10 cellular contexts compared by ENCODE assay signal in the genomic region with DNA sequence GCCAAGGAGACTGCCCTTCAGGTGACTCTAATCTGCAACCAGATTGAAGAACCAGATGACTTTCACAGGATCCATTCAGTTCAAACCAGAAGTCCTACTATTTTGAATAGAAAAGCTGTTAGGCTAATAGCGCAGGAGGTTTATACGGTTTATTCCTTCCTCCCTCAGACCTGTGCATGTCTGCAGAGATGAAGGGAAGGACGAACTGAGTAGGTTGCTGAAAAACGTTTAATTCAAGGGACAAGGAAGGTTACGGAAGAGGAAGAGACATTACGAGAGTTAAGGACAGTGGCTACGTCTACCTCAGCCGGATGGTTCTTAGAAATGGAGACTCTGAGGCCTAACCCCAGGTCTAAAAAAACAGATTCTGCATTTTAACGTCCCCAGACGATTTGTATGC. TPM values are rescaled to one million over a fixed set of nuclear protein-coding genes. Genes with fewer than 3 reads are reported as not detected.
DNase-seq lines count a peak whose midpoint lies in the region; ATAC-seq, FAIRE-seq and TF ChIP-seq lines count a peak whose summit lies in the region.
"Had no signal": no experiment of that assay in that cellular context is flagged by ENCODE, and none has a peak within 500 bp of the region (broad histone marks: within the 10 kb centered on the region; RNA-seq: fewer than 3 reads in every experiment).

No MANE protein-coding gene starts in this region.

- peak overlapping the region; percentile 75 for H3K4me3 Mint-ChIP-seq in memory B cell
- no peak overlapping the region for H3K4me3 Mint-ChIP-seq in activated T-helper 2 cell treated with anti-CD3 and anti-CD28 coated beads, Interferon-gamma antibody, Interleukin-2, Interleukin-4, amounts not matched to agents 10 μg/mL and 5 μg/mL and 100 μg/mL, durations not matched to agents 14 hours and 24 hours and 36 hours (ENCODE audit: low read depth)
- H3K4me3 Mint-ChIP-seq: stimulated activated effector memory CD8-positive, alpha-beta T cell treated with anti-CD3 and anti-CD28 coated beads, Interleukin-12 subunit alpha, Interleukin-12 subunit beta, amount 100 ng/mL, for 72 hours had no signal

- intact Hi-C loops in activated T-helper 2 cell treated with anti-CD3 and anti-CD28 coated beads, Interferon-gamma antibody, Interleukin-2, Interleukin-4, amounts not matched to agents 10 μg/mL and 5 μg/mL and 100 μg/mL, durations not matched to agents 14 hours and 24 hours and 36 hours (cut with micrococcal nuclease): no loop called here

- in situ Hi-C loops in astrocyte of the cerebellum (cut with HindIII; ENCODE audit: low sequenced_read_pairs): no loop called here

- no peaks in the 10 kb centered on the region for H3K27me3 Mint-ChIP-seq in memory B cell
- no peaks in the 10 kb centered on the region for H3K27me3 Mint-ChIP-seq in activated T-helper 2 cell treated with anti-CD3 and anti-CD28 coated beads, Interferon-gamma antibody, Interleukin-2, Interleukin-4, amounts not matched to agents 10 μg/mL and 5 μg/mL and 100 μg/mL, durations not matched to agents 14 hours and 24 hours and 36 hours (ENCODE audit: low read depth)

- TF ChIP-seq CTCF in AG04450 (IDR thresholded peaks at IDR 0.05; ENCODE audit: low read depth, low read length) (no peak), astrocyte of the cerebellum (IDR thresholded peaks at IDR 0.05; ENCODE audit: low read depth, low read length, missing control alignments) (no peak)

- H3K9me3 Mint-ChIP-seq in memory B cell: no peaks in the 10 kb centered on the region
- H3K9me3 Mint-ChIP-seq in activated T-helper 2 cell treated with anti-CD3 and anti-CD28 coated beads, Interferon-gamma antibody, Interleukin-2, Interleukin-4, amounts not matched to agents 10 μg/mL and 5 μg/mL and 100 μg/mL, durations not matched to agents 14 hours and 24 hours and 36 hours: no peaks in the 10 kb centered on the region
- H3K9me3 Mint-ChIP-seq: stimulated activated effector memory CD8-positive, alpha-beta T cell treated with anti-CD3 and anti-CD28 coated beads, Interleukin-12 subunit alpha, Interleukin-12 subunit beta, amount 100 ng/mL, for 72 hours had no signal

- ATAC-seq in memory B cell (ENCODE audit: low read depth) (no peak), GM18873 (IDR thresholded peaks at IDR 0.05; ENCODE audit: low FRiP score, unreplicated experiment) (no peak)

- H3K4me3 ChIP-seq in AG04450 (ENCODE audit: low read depth, low read length): peak overlapping the region; percentile 98
- H3K4me3 ChIP-seq in astrocyte of the cerebellum (ENCODE audit: low read depth, low read length): peak overlapping the region; percentile 85

- POLR2A ChIA-PET in AG04450 (lab: Yijun Ruan, JAX): interaction anchor here (1.4 to 2.2 kb wide), 2 partner anchors 10 to 78 kb away, joined by 4 to 13 read pairs; a partner anchor contains a TSS

- H3K4me1 Mint-ChIP-seq in memory B cell: peaks cover 16% of the 10 kb centered on the region
- H3K4me1 Mint-ChIP-seq in activated T-helper 2 cell treated with anti-CD3 and anti-CD28 coated beads, Interferon-gamma antibody, Interleukin-2, Interleukin-4, amounts not matched to agents 10 μg/mL and 5 μg/mL and 100 μg/mL, durations not matched to agents 14 hours and 24 hours and 36 hours (ENCODE audit: low read depth): peaks cover 42% of the 10 kb centered on the region

- peak; percentile 77 for FAIRE-seq in HTR-8/SVneo (lab: Jason Lieb, UNC)

- no peak overlapping the region for H3K27ac Mint-ChIP-seq in memory B cell
- H3K27ac Mint-ChIP-seq in activated T-helper 2 cell treated with anti-CD3 and anti-CD28 coated beads, Interferon-gamma antibody, Interleukin-2, Interleukin-4, amounts not matched to agents 10 μg/mL and 5 μg/mL and 100 μg/mL, durations not matched to agents 14 hours and 24 hours and 36 hours: no peak overlapping the region
- H3K27ac Mint-ChIP-seq: stimulated activated effector memory CD8-positive, alpha-beta T cell treated with anti-CD3 and anti-CD28 coated beads, Interleukin-12 subunit alpha, Interleukin-12 subunit beta, amount 100 ng/mL, for 72 hours had no signal

- no peak overlapping the region for H3K27ac ChIP-seq in AG04450 (ENCODE audit: low read depth, low read length)

- CTCF ChIA-PET in AG04450 (lab: Charles Lee): no interaction called here

- DNase-seq in AG04450 (ENCODE audit: low read depth, low spot score): no peak
- DNase-seq in HTR-8/SVneo (ENCODE audit: insufficient read length, low spot score): no peak
- no peak for DNase-seq in astrocyte of the cerebellum (ENCODE audit: low read depth)
- no peak for DNase-seq in memory B cell (ENCODE audit: low spot score in 2 of 2)
- DNase-seq in AG08396 (ENCODE audit: low spot score): no peak
- no peak for DNase-seq in retina
- DNase-seq in activated T-helper 2 cell treated with anti-CD3 and anti-CD28 coated beads, Interferon-gamma antibody, Interleukin-2, Interleukin-4, amounts not matched to agents 10 μg/mL and 5 μg/mL and 100 μg/mL, durations not matched to agents 14 hours and 24 hours and 36 hours (ENCODE audit: low spot score): no peak
- DNase-seq: midbrain had no signal

- H3K36me3 Mint-ChIP-seq in memory B cell: peaks cover 15% of the 10 kb centered on the region
- peaks cover 63% of the 10 kb centered on the region for H3K36me3 Mint-ChIP-seq in activated T-helper 2 cell treated with anti-CD3 and anti-CD28 coated beads, Interferon-gamma antibody, Interleukin-2, Interleukin-4, amounts not matched to agents 10 μg/mL and 5 μg/mL and 100 μg/mL, durations not matched to agents 14 hours and 24 hours and 36 hours (ENCODE audit: low read depth)

- H3K27me3 ChIP-seq in AG04450 (ENCODE audit: control insufficient read depth, insufficient read depth, low read length): no peaks in the 10 kb centered on the region

- H3K9me3 ChIP-seq in AG04450 (ENCODE audit: control insufficient read depth, insufficient read depth, low read length): no peaks in the 10 kb centered on the region

RNA-seq across cellular contexts. Expression of a gene that starts 1.0 kb away (rescaled TPM):
- polyA plus RNA-seq in AG04450 (2011; rRNA removed): 28.5 and 31.0 TPM in 2 replicates
- 23.4 and 24.1 TPM in 2 replicates for polyA minus RNA-seq in AG04450 (2011; rRNA and poly(A)+ RNA removed)
- total RNA-seq in activated T-helper 2 cell treated with anti-CD3 and anti-CD28 coated beads, Interferon-gamma antibody, Interleukin-2, Interleukin-4, amounts not matched to agents 10 μg/mL and 5 μg/mL and 100 μg/mL, durations not matched to agents 14 hours and 24 hours and 36 hours: 64.8 and 71.1 TPM in 2 replicates

RNA-seq across cellular contexts. Expression of a gene that starts 1.4 kb away (rescaled TPM):
- 70.9 and 74.4 TPM in 2 replicates for polyA plus RNA-seq in AG04450 (2011; rRNA removed)
- polyA minus RNA-seq in AG04450 (2011; rRNA and poly(A)+ RNA removed): 104 and 106 TPM in 2 replicates
- 51.2 and 52.1 TPM in 2 replicates for total RNA-seq in activated T-helper 2 cell treated with anti-CD3 and anti-CD28 coated beads, Interferon-gamma antibody, Interleukin-2, Interleukin-4, amounts not matched to agents 10 μg/mL and 5 μg/mL and 100 μg/mL, durations not matched to agents 14 hours and 24 hours and 36 hours

RNA-seq across cellular contexts. Expression of a gene that starts 21.0 kb away (rescaled TPM):
- 36.8 and 41.0 TPM in 2 replicates for polyA plus RNA-seq in AG04450 (2011; rRNA removed)
- polyA minus RNA-seq in AG04450 (2011; rRNA and poly(A)+ RNA removed): 56.9 and 69.4 TPM in 2 replicates
- total RNA-seq in activated T-helper 2 cell treated with anti-CD3 and anti-CD28 coated beads, Interferon-gamma antibody, Interleukin-2, Interleukin-4, amounts not matched to agents 10 μg/mL and 5 μg/mL and 100 μg/mL, durations not matched to agents 14 hours and 24 hours and 36 hours: 4.6 and 4.7 TPM in 2 replicates

RNA-seq across cellular contexts. Expression of a gene that starts 32.3 kb away (rescaled TPM):
- 72.6 and 81.0 TPM in 2 replicates for polyA plus RNA-seq in AG04450 (2011; rRNA removed)
- 30.6 and 35.2 TPM in 2 replicates for polyA minus RNA-seq in AG04450 (2011; rRNA and poly(A)+ RNA removed)
- 9.2 TPM in 2 replicates for total RNA-seq in activated T-helper 2 cell treated with anti-CD3 and anti-CD28 coated beads, Interferon-gamma antibody, Interleukin-2, Interleukin-4, amounts not matched to agents 10 μg/mL and 5 μg/mL and 100 μg/mL, durations not matched to agents 14 hours and 24 hours and 36 hours
